Comparison of ENCODE assay signal across 17 cellular contexts in the genomic region with DNA sequence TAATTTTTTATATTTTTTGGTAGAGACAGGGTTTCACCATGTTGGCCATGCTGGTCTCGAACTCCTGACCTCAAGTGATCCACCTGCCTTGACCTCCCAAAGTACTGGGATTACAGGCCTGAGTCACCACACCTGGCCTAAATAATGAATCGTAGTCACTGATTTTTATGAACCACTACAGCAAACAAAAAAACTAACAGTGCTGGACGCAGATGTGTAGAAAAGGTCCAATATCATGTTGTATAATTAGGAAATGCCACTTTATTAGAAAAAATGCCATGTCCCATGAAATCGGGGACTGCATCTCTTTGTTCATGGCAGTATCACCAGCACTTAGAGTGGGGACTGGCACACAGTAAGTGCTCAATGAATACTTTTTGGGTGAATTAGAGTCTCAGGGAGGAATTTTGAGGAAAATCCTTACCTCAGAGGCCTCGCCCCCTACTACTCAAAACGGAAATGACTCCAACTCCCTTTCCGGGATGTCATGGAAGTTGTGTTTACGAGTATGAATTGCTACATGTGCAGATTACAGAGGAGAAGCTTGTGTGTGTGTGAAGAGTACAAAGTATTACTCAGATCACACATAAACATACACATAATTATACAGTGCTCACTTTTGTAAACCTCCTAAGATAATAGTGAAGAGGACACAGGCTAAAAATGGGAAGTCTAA. TPM values are rescaled to one million over a fixed set of nuclear protein-coding genes. Genes with fewer than 3 reads are reported as not detected.
DNase-seq lines count a peak whose midpoint lies in the region; ATAC-seq and TF ChIP-seq lines count a peak whose summit lies in the region.
"Had no signal": no experiment of that assay in that cellular context is flagged by ENCODE, and none has a peak within 500 bp of the region (broad histone marks: within the 10 kb centered on the region; RNA-seq: fewer than 3 reads in every experiment).

No MANE protein-coding gene starts in this region.

- peaks cover 90% of the 10 kb centered on the region for H3K4me1 ChIP-seq in SJSA1 (replicated peaks)

- no peaks in the 10 kb centered on the region for H3K27me3 Mint-ChIP-seq in osteocyte (ENCODE audit: unreplicated experiment)
- H3K27me3 Mint-ChIP-seq in T-helper 2 cell treated with Interferon-gamma antibody and Interleukin-4, amounts not matched to agents 5 μg/mL and 100 μg/mL, for 36 hours (ENCODE audit: low read depth): no peaks in the 10 kb centered on the region
- H3K27me3 Mint-ChIP-seq: activated CD4-positive, alpha-beta T cell treated with anti-CD3 and anti-CD28 coated beads for 36 hours had no signal

- H3K27ac Mint-ChIP-seq in osteocyte (ENCODE audit: unreplicated experiment): peak overlapping the region; percentile 62
- no peak overlapping the region for H3K27ac Mint-ChIP-seq in T-helper 2 cell treated with Interferon-gamma antibody and Interleukin-4, amounts not matched to agents 5 μg/mL and 100 μg/mL, for 36 hours
- H3K27ac Mint-ChIP-seq: activated CD4-positive, alpha-beta T cell treated with anti-CD3 and anti-CD28 coated beads for 36 hours had no signal

- H3K36me3 ChIP-seq in SJSA1 (no peaks in the 10 kb centered on the region), H7 (replicated peaks; ENCODE audit: control insufficient read depth, insufficient read depth, low read length) (no peaks in the 10 kb centered on the region)

- no peak overlapping the region for H3K4me3 Mint-ChIP-seq in osteocyte (ENCODE audit: unreplicated experiment)
- no peak overlapping the region for H3K4me3 Mint-ChIP-seq in T-helper 2 cell treated with Interferon-gamma antibody and Interleukin-4, amounts not matched to agents 5 μg/mL and 100 μg/mL, for 36 hours
- H3K4me3 Mint-ChIP-seq: activated CD4-positive, alpha-beta T cell treated with anti-CD3 and anti-CD28 coated beads for 36 hours had no signal

- no peaks in the 10 kb centered on the region for H3K9me3 Mint-ChIP-seq in osteocyte (ENCODE audit: unreplicated experiment)
- H3K9me3 Mint-ChIP-seq in T-helper 2 cell treated with Interferon-gamma antibody and Interleukin-4, amounts not matched to agents 5 μg/mL and 100 μg/mL, for 36 hours: no peaks in the 10 kb centered on the region

- H3K4me1 Mint-ChIP-seq in osteocyte (ENCODE audit: unreplicated experiment): peaks cover 80% of the 10 kb centered on the region
- no peaks in the 10 kb centered on the region for H3K4me1 Mint-ChIP-seq in T-helper 2 cell treated with Interferon-gamma antibody and Interleukin-4, amounts not matched to agents 5 μg/mL and 100 μg/mL, for 36 hours (ENCODE audit: low read depth)

- ATAC-seq in GM19397 (IDR thresholded peaks at IDR 0.05; ENCODE audit: unreplicated experiment): no peak
- ATAC-seq: activated CD4-positive, alpha-beta T cell treated with anti-CD3 and anti-CD28 coated beads for 36 hours; left ventricle myocardium superior had no signal

- no peak for TF ChIP-seq CTCF in fibroblast of the aortic adventitia (IDR thresholded peaks at IDR 0.05; ENCODE audit: insufficient read depth, low read length)
- TF ChIP-seq CTCF in osteocyte (IDR thresholded peaks at IDR 0.05): no peak

- no peaks in the 10 kb centered on the region for H3K9me3 ChIP-seq in SJSA1 (replicated peaks)
- H3K9me3 ChIP-seq: SK-N-SH had no signal

- H3K4me3 ChIP-seq in SJSA1: no peak overlapping the region
- H3K4me3 ChIP-seq in fibroblast of the aortic adventitia (ENCODE audit: low read depth, low read length): no peak overlapping the region
- no peak overlapping the region for H3K4me3 ChIP-seq in H7 (ENCODE audit: insufficient read depth, low read depth, low read length)

- DNase-seq in Daoy (ENCODE audit: low read depth) (peak; percentile 45), SJSA1 (ENCODE audit: low read depth in 1 of 2, low spot score in 2 of 2) (peak in 1 of 2 experiments; percentile 54), fibroblast of the aortic adventitia (ENCODE audit: low read depth) (peak; percentile 65), osteocyte (ENCODE audit: extremely low spot score, unreplicated experiment) (no peak), H7 (no peak), OCI-M2 (lab: John Stamatoyannopoulos, UW; ENCODE audit: unreplicated experiment) (no peak)
- no peak for DNase-seq in T-helper 2 cell treated with Interferon-gamma antibody and Interleukin-4, amounts not matched to agents 5 μg/mL and 100 μg/mL, for 36 hours (ENCODE audit: low spot score)
- DNase-seq: activated CD4-positive, alpha-beta T cell treated with anti-CD3 and anti-CD28 coated beads for 36 hours; activated naive CD4-positive, alpha-beta T cell treated with Interleukin-2 at 50 U/mL for 16 hours; effector CD4-positive, alpha-beta T cell; foreskin melanocyte; Kasumi-1; left ventricle myocardium superior; NCI-H146; NCI-H510A; SK-N-SH had no signal

- peak overlapping the region; percentile 97 for H3K27ac ChIP-seq in SJSA1

- H3K27me3 ChIP-seq in SJSA1 (replicated peaks): no peaks in the 10 kb centered on the region
- no peaks in the 10 kb centered on the region for H3K27me3 ChIP-seq in H7 (ENCODE audit: control insufficient read depth, insufficient read depth, low read length)

- H3K36me3 Mint-ChIP-seq in osteocyte (ENCODE audit: unreplicated experiment): no peaks in the 10 kb centered on the region
- no peaks in the 10 kb centered on the region for H3K36me3 Mint-ChIP-seq in T-helper 2 cell treated with Interferon-gamma antibody and Interleukin-4, amounts not matched to agents 5 μg/mL and 100 μg/mL, for 36 hours (ENCODE audit: low read depth)

RNA-seq across cellular contexts. Expression of gene FAM50B, which starts 43.6 kb away (rescaled TPM):
- 5.3 and 6.1 TPM in 2 replicates for total RNA-seq in Daoy (2014; rRNA removed; shearing (Covaris generic))
- 0.25 and 0.58 TPM in 2 replicates for total RNA-seq in SJSA1 (2014; rRNA removed; shearing (Covaris generic))
- total RNA-seq in fibroblast of the aortic adventitia (ENCODE audit: low replicate concordance) (6.0 and 7.4 TPM in 2 replicates), osteocyte (0.37 and 0.70 TPM in 2 replicates)
- 3.5 and 4.0 TPM in 2 replicates for total RNA-seq in H7 (2014; rRNA removed; shearing (Covaris generic))

RNA-seq across cellular contexts. Expression of gene PXDC1, which starts 54.1 kb away (rescaled TPM):
- total RNA-seq in Daoy (2014; rRNA removed; shearing (Covaris generic)): 81.8 and 103 TPM in 2 replicates
- total RNA-seq in SJSA1 (2014; rRNA removed; shearing (Covaris generic)): 72.5 and 96.4 TPM in 2 replicates
- 17.6 and 39.4 TPM in 2 replicates for total RNA-seq in fibroblast of the aortic adventitia (ENCODE audit: low replicate concordance)
- 129 and 131 TPM in 2 replicates for total RNA-seq in osteocyte
- 1.4 and 4.1 TPM in 2 replicates for total RNA-seq in H7 (2014; rRNA removed; shearing (Covaris generic))

Comparison
In these comparisons a context has a peak if more than half of its experiments do, and no peak if none do; other contexts are left out.
1. DNase-seq: peak in Daoy (single experiment) and fibroblast of the aortic adventitia (single experiment); none in osteocyte (single experiment), T-helper 2 cell treated with Interferon-gamma antibody and Interleukin-4, amounts not matched to agents 5 μg/mL and 100 μg/mL, for 36 hours (single experiment), H7 (single experiment) and OCI-M2 (single experiment).